In the genomic region with DNA sequence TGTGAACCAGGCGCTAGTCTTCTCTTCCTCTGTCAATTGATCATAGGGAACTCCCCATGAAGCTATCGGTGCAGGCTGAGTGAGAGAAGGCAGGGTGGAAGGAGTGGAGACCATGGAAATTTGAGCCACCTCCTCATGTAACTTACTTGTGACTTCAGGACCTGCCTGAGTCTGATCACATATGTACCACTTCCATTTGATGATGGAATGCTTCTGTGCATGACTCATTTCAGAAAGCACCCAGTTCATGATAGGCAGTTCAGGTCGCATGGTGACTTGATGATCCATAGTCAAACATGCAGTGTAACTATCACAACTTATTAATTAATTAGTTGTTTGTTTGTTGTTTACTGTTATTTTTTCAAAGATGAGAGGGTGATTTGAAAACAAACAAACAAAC, we compare ENCODE assay signal across 20 cellular contexts.
"Had no signal": no experiment of that assay in that cellular context is flagged by ENCODE, and none has a peak within 500 bp of the region (broad histone marks: within the 10 kb centered on the region; RNA-seq: fewer than 3 reads in every experiment).

No MANE protein-coding gene starts in this region.

- H3K4me3 ChIP-seq: coronary artery, esophagus muscularis mucosa, gastroesophageal sphincter, left ventricle myocardium inferior, psoas muscle, skin epidermis, stomach, thoracic aorta, transverse colon had no signal

- FAIRE-seq: keratinocyte had no signal

- H3K4me1 Mint-ChIP-seq: immature natural killer cell; naive thymus-derived CD4-positive, alpha-beta T cell; nephron progenitor cell had no signal

- H3K27ac ChIP-seq: coronary artery, epithelial cell of prostate, esophagus muscularis mucosa, gastroesophageal sphincter, left ventricle myocardium inferior, parathyroid adenoma, psoas muscle, skin epidermis, stomach, thoracic aorta, transverse colon had no signal

- H3K9me3 ChIP-seq: esophagus muscularis mucosa, gastroesophageal sphincter, left ventricle myocardium inferior, psoas muscle, stomach, thoracic aorta, transverse colon had no signal

- H3K27me3 ChIP-seq: esophagus muscularis mucosa, gastroesophageal sphincter, stomach, transverse colon had no signal

- H3K4me1 ChIP-seq: esophagus muscularis mucosa, gastroesophageal sphincter, left ventricle myocardium inferior, parathyroid adenoma, psoas muscle, stomach, transverse colon had no signal

- H3K9me3 Mint-ChIP-seq: nephron progenitor cell had no signal

- H3K27ac Mint-ChIP-seq: immature natural killer cell; naive thymus-derived CD4-positive, alpha-beta T cell; nephron progenitor cell had no signal

- H3K27me3 Mint-ChIP-seq: naive thymus-derived CD4-positive, alpha-beta T cell had no signal

- H3K36me3 ChIP-seq: esophagus muscularis mucosa, gastroesophageal sphincter, left ventricle myocardium inferior, stomach, thoracic aorta, transverse colon had no signal

- DNase-seq: effector CD4-positive, alpha-beta T cell; immature natural killer cell; left cardiac atrium; left ventricle myocardium inferior; naive thymus-derived CD4-positive, alpha-beta T cell; nephron progenitor cell; psoas muscle; stimulated activated CD4-positive, alpha-beta T cell treated with anti-CD3 and anti-CD28 coated beads, Interleukin-12 subunit alpha, Interleukin-12 subunit beta, amount 100 ng/mL, for 4 hours; stimulated activated naive CD4-positive, alpha-beta T cell; stomach; substantia nigra; transverse colon had no signal

- H3K4me3 Mint-ChIP-seq: immature natural killer cell; naive thymus-derived CD4-positive, alpha-beta T cell; nephron progenitor cell had no signal

- H3K36me3 Mint-ChIP-seq: immature natural killer cell; naive thymus-derived CD4-positive, alpha-beta T cell had no signal
